In the genomic region with DNA sequence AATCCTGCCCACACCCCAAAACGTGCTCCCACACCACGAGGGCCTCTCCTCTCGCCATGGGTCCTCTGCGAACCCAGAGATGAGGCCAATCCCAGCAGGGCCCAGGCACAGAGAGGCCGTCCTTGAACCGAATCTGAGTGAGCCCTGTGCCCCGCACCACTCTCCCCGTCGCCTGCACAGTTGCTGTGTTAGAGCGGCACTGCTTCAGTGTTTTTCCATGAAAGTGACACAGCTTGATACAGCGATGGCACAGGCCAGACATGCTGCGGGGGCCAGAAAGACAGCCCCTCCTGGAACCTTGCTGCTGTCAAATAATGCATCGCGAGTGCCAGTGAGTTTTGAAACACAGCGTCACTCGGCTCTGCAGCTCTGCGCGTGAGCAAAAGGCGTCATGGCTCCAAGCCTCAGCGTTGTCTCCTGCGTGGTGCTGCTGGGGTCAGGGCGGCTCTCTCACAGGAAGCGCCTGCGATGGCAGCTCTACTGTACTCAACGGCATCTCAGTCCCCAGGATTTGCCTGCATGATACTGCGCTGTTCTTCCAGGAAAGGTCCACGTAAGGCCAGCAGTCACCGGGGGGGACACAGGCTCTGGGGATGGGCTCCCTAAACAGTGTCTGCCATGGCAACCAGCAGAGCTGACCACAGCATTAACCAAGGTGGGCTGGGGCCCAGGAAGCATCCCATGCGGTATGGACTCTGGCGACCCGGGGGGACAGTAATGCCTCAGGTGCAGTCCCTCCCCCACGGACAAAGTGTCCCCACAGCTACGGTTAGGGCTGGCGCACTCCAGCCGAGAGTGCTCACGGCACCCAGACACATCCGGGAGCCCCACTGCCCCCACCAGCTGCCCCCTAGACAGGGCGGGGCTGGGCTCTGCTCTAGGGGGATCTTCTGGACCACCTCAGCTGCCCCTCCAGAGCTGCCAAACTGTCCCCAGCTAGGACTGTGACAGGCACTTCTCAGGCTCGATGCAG, we compare ENCODE assay signal across 16 cellular contexts.
"Had no signal": no experiment of that assay in that cellular context is flagged by ENCODE, and none has a peak within 500 bp of the region (broad histone marks: within the 10 kb centered on the region; RNA-seq: fewer than 3 reads in every experiment).

No MANE protein-coding gene starts in this region.

- H3K36me3 Mint-ChIP-seq: activated CD8-positive, alpha-beta memory T cell treated with anti-CD3 and anti-CD28 coated beads, Interleukin-2, amount 10 ng/mL, durations not matched to agents 7 days and 5 days had no signal

- H3K4me1 ChIP-seq: body of pancreas, pancreas, thyroid gland, vagina had no signal

- H3K4me3 ChIP-seq: body of pancreas, esophagus muscularis mucosa, pancreas, thyroid gland, vagina had no signal

- H3K9me3 ChIP-seq: body of pancreas, esophagus muscularis mucosa, pancreas, thyroid gland, vagina had no signal

- DNase-seq: activated CD4-positive, alpha-beta T cell treated with anti-CD3 and anti-CD28 coated beads, Interleukin-2, amount 50 U/mL, for 4 hours; activated CD4-positive, CD25-positive, alpha-beta regulatory T cell treated with anti-CD3 and anti-CD28 coated beads, Interleukin-2, amount 50 U/mL, for 72 hours; activated CD8-positive, alpha-beta memory T cell treated with anti-CD3 and anti-CD28 coated beads, Interleukin-2, amount 10 ng/mL, durations not matched to agents 7 days and 5 days; activated gamma-delta T cell treated with Interleukin-2 at 50 U/mL for 16 hours; activated T-cell treated with anti-CD3 and anti-CD28 coated beads, Interleukin-2, amount 50 U/mL, for 4 hours; body of pancreas; glutamatergic neuron; immature natural killer cell; left cardiac atrium; SW 1271; thyroid gland had no signal

- ATAC-seq: activated CD8-positive, alpha-beta memory T cell treated with anti-CD3 and anti-CD28 coated beads, Interleukin-2, amount 10 ng/mL, durations not matched to agents 7 days and 5 days; activated T-cell treated with anti-CD3 and anti-CD28 coated beads, Interleukin-2, amount 50 U/mL, for 4 hours; body of pancreas; left cardiac atrium; pancreas had no signal

- FAIRE-seq: pancreas had no signal

- H3K4me3 Mint-ChIP-seq: activated CD8-positive, alpha-beta memory T cell treated with anti-CD3 and anti-CD28 coated beads, Interleukin-2, amount 10 ng/mL, durations not matched to agents 7 days and 5 days; activated T-cell treated with anti-CD3 and anti-CD28 coated beads, Interleukin-2, amount 50 U/mL, for 4 hours; immature natural killer cell; memory B cell; nephron had no signal

- H3K27ac Mint-ChIP-seq: activated CD8-positive, alpha-beta memory T cell treated with anti-CD3 and anti-CD28 coated beads, Interleukin-2, amount 10 ng/mL, durations not matched to agents 7 days and 5 days; memory B cell; nephron had no signal

- H3K27me3 Mint-ChIP-seq: activated CD8-positive, alpha-beta memory T cell treated with anti-CD3 and anti-CD28 coated beads, Interleukin-2, amount 10 ng/mL, durations not matched to agents 7 days and 5 days; memory B cell had no signal

- H3K27me3 ChIP-seq: body of pancreas, esophagus muscularis mucosa, pancreas, thyroid gland, vagina had no signal

- H3K27ac ChIP-seq: body of pancreas, esophagus muscularis mucosa, pancreas, thyroid gland, vagina had no signal

- H3K9me3 Mint-ChIP-seq: activated T-cell treated with anti-CD3 and anti-CD28 coated beads, Interleukin-2, amount 50 U/mL, for 4 hours; immature natural killer cell; memory B cell; nephron had no signal

- H3K4me1 Mint-ChIP-seq: activated CD8-positive, alpha-beta memory T cell treated with anti-CD3 and anti-CD28 coated beads, Interleukin-2, amount 10 ng/mL, durations not matched to agents 7 days and 5 days; immature natural killer cell; memory B cell; nephron had no signal
